Comparison of ENCODE assay signal across 11 cellular contexts in the genomic region with DNA sequence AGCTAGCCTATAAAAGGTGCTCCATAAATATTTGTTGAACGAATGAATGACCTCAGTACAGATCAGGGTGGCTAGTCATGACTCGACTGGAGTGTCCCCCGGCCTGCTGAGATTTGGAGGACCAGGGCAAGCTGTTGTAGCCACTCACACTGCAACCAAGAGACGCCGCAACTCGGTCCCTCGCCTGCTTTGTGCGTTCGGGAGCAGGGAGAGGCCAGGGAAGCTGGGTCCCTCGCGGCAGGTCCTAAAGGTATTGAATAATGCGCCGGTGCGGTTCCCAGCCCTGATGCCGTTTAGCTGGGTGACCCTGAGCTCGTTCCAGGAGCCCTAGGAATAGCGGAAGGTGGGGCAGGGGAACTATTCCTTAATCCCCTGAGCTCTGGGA. TPM values are rescaled to one million over a fixed set of nuclear protein-coding genes. Genes with fewer than 3 reads are reported as not detected.
A peak's percentile ranks its signal among the peaks of the same experiment; 100 is the strongest.
DNase-seq lines count a peak whose midpoint lies in the region; ATAC-seq and TF ChIP-seq lines count a peak whose summit lies in the region.
"Had no signal": no experiment of that assay in that cellular context is flagged by ENCODE, and none has a peak within 500 bp of the region (broad histone marks: within the 10 kb centered on the region; RNA-seq: fewer than 3 reads in every experiment).

No MANE protein-coding gene starts in this region.

- H3K27ac Mint-ChIP-seq in nephron progenitor cell, result peak overlapping the region; percentile 87
- H3K27ac Mint-ChIP-seq in type B pancreatic cell, result peak overlapping the region; percentile 78
- H3K27ac Mint-ChIP-seq: activated T-cell treated with anti-CD3 and anti-CD28 coated beads, Interleukin-2, amount 50 U/mL, for 72 hours had no signal

- DNase-seq in cardiac septum (ENCODE audit: low spot score) (peak; percentile 53), Right ventricle myocardium superior (no peak), esophagus muscularis mucosa (ENCODE audit: extremely low spot score) (no peak), nephron progenitor cell (no peak), type B pancreatic cell (ENCODE audit: extremely low spot score, unreplicated experiment) (no peak), dermis blood vessel endothelial cell (no peak), omental fat pad (ENCODE audit: low spot score) (no peak)
- DNase-seq: AML-193 had no signal

- 43% methylated on average over 17 of the region's 17 CpGs for WGBS in esophagus muscularis mucosa

- H3K27ac ChIP-seq in esophagus muscularis mucosa (replicated peaks in 1 of 4), result peak overlapping the region in 3 of 4 donors; percentile 25 to 53 (median 33)

- H3K4me3 Mint-ChIP-seq in nephron progenitor cell (peak overlapping the region; percentile 97), type B pancreatic cell (peak overlapping the region; percentile 99)

- TF ChIP-seq CTCF in esophagus muscularis mucosa (IDR thresholded peaks at IDR 0.05), result no peak
- no peak for TF ChIP-seq CTCF in nephron progenitor cell (IDR thresholded peaks at IDR 0.05)
- TF ChIP-seq CTCF in type B pancreatic cell (conservative IDR thresholded peaks at IDR 0.05), result no peak
- TF ChIP-seq CTCF in omental fat pad (IDR thresholded peaks at IDR 0.05), result no peak

- H3K36me3 Mint-ChIP-seq in nephron progenitor cell (ENCODE audit: low read depth) (no peaks in the 10 kb centered on the region), type B pancreatic cell (no peaks in the 10 kb centered on the region)

- no peaks in the 10 kb centered on the region for H3K9me3 ChIP-seq in esophagus muscularis mucosa

- H3K4me3 ChIP-seq in esophagus muscularis mucosa, result peak overlapping the region; percentile 56 to 71 (median 62)

- peaks cover 15 to 31% (median 26%) of the 10 kb centered on the region in 4 donors for H3K4me1 ChIP-seq in esophagus muscularis mucosa

- intact Hi-C loops in cardiac septum (cut with DNase I) (no loop called here), Right ventricle myocardium superior (cut with DNase I) (no loop called here), esophagus muscularis mucosa (cut with DNase I) (no loop called here)

- TF ChIP-seq EP300 in esophagus muscularis mucosa (IDR thresholded peaks at IDR 0.05), result no peak

- H3K36me3 ChIP-seq in esophagus muscularis mucosa, result no peaks in the 10 kb centered on the region

- peaks cover 88% of the 10 kb centered on the region for H3K4me1 Mint-ChIP-seq in nephron progenitor cell
- H3K4me1 Mint-ChIP-seq in type B pancreatic cell (ENCODE audit: unreplicated experiment), result peaks cover 49% of the 10 kb centered on the region

- peaks cover 0 to 39% (median 2%) of the 10 kb centered on the region in 4 donors for H3K27me3 ChIP-seq in esophagus muscularis mucosa

- no peak for ATAC-seq in Right ventricle myocardium superior (ENCODE audit: poor library complexity)
- no peak for ATAC-seq in GM19035 (IDR thresholded peaks at IDR 0.05; ENCODE audit: unreplicated experiment)
- no peak for ATAC-seq in omental fat pad (ENCODE audit: low FRiP score)

- H3K9me3 Mint-ChIP-seq in nephron progenitor cell (no peaks in the 10 kb centered on the region), type B pancreatic cell (peaks cover 5% of the 10 kb centered on the region)
- H3K9me3 Mint-ChIP-seq: activated T-cell treated with anti-CD3 and anti-CD28 coated beads, Interleukin-2, amount 50 U/mL, for 72 hours had no signal

- H3K27me3 Mint-ChIP-seq in nephron progenitor cell (ENCODE audit: low read depth, poor library complexity), result peaks cover 9% of the 10 kb centered on the region
- H3K27me3 Mint-ChIP-seq in type B pancreatic cell, result peaks cover 34% of the 10 kb centered on the region

- TF ChIP-seq POLR2A in esophagus muscularis mucosa (IDR thresholded peaks at IDR 0.05; ENCODE audit: low read depth), result no peak

RNA-seq across cellular contexts. Expression of a gene that starts 1.8 kb away (rescaled TPM):
- 0.92 TPM for total RNA-seq in cardiac septum
- 2.4 TPM for total RNA-seq in Right ventricle myocardium superior
- total RNA-seq in esophagus muscularis mucosa, result 1 to 10 TPM in 3 of 4 donors, under 1 TPM in 1; 0.52 to 2.8 (median 2.2) TPM
- 2.4 and 17.1 TPM in 2 replicates for total RNA-seq in type B pancreatic cell (ENCODE audit: low replicate concordance)
- total RNA-seq in dermis blood vessel endothelial cell, result 0.09 and 0.17 TPM in 2 replicates
- total RNA-seq in omental fat pad, result 10 to 100 TPM in 1 of 4 donors, 1 to 10 TPM in 1, under 1 TPM in 2; 0.25 to 11.3 (median 1.1) TPM

RNA-seq across cellular contexts. Expression of a gene that starts 43.2 kb away (rescaled TPM):
- not detected for total RNA-seq in cardiac septum
- total RNA-seq in Right ventricle myocardium superior, result 0.40 TPM
- total RNA-seq in esophagus muscularis mucosa, result under 1 TPM in 1 of 4 donors, not detected in 3; 0.17 TPM
- 18.8 and 169 TPM in 2 replicates for total RNA-seq in type B pancreatic cell (ENCODE audit: low replicate concordance)
- total RNA-seq in dermis blood vessel endothelial cell, result not detected in 2 replicates
- not detected for total RNA-seq in omental fat pad
- total RNA-seq: activated T-cell treated with anti-CD3 and anti-CD28 coated beads, Interleukin-2, amount 50 U/mL, for 72 hours; lung microvascular endothelial cell had no signal

Comparison
In these comparisons a context has a peak if more than half of its experiments do, and no peak if none do; other contexts are left out.
1. RNA of a gene that starts 43.2 kb away (total RNA-seq): 18.8 to 169 TPM in type B pancreatic cell; 0.40 TPM in Right ventricle myocardium superior (single experiment), 0.17 TPM in esophagus muscularis mucosa, not detected in cardiac septum (single experiment), not detected in dermis blood vessel endothelial cell and not detected in omental fat pad; every median in the first group is over 10 times any median in the second.